Comparison of ENCODE assay signal across 8 cellular contexts in genomic region chr1:224502459-224503160, GRCh38.
DNase-seq lines count a peak whose midpoint lies in the region; ATAC-seq, FAIRE-seq and TF ChIP-seq lines count a peak whose summit lies in the region.

No MANE protein-coding gene starts in this region.

- in situ Hi-C loops in K562 (cut with MboI): no loop called here

- H3K27ac ChIP-seq in K562 (ENCODE audit: extremely low read depth, low read depth, low read length): peak overlapping the region; percentile 54; the same call in 2 of the 3 replicates

- H3K4me3 ChIP-seq in NB4 (ENCODE audit: low read depth, low read length): peak overlapping the region; percentile 38
- H3K4me3 ChIP-seq in K562: no peak overlapping the region

- H3K4me2 ChIP-seq in K562 (ENCODE audit: insufficient read depth, low read length): peak overlapping the region; percentile 79

- TF ChIP-seq RAD21 in K562 (CRISPR knock-in tag; conservative IDR thresholded peaks at IDR 0.05 in 1 of 2, IDR thresholded peaks at IDR 0.05 in 1 of 2): no peak

- no peaks in the 10 kb centered on the region for H3K9me1 ChIP-seq in K562 (ENCODE audit: control insufficient read depth, insufficient read depth, low read length)

- peaks cover 46 to 49% of the 10 kb centered on the region in 2 experiments for H3K4me1 ChIP-seq in K562 (replicated peaks in 1 of 2; ENCODE audit: control insufficient read depth in 2 of 2, insufficient read depth in 2 of 2, low read length in 2 of 2)

- H3K36me3 ChIP-seq in K562 (ENCODE audit: control insufficient read depth, insufficient read depth, low read length): no peaks in the 10 kb centered on the region

- H4K20me1 ChIP-seq in K562 (replicated peaks; ENCODE audit: control insufficient read depth, insufficient read depth, low read length): no peaks in the 10 kb centered on the region

- peak; percentile 45 for DNase-seq in COLO668 (lab: John Stamatoyannopoulos, UW; ENCODE audit: unreplicated experiment)
- DNase-seq in NB4 (ENCODE audit: low read depth): peak; percentile 63
- DNase-seq in K562 (ENCODE audit: extremely low read depth in 1 of 4, low spot score in 3 of 4): peak; percentile 39 to 59 (median 48)
- peak; percentile 12 for DNase-seq in medulla oblongata (ENCODE audit: extremely low spot score)
- DNase-seq in dedifferentiated amniotic fluid mesenchymal stem cell (ENCODE audit: extremely low spot score): no peak
- no peak for DNase-seq in NCI-H526 treated with DMSO at 0.1 percent for 48 hours (lab: John Stamatoyannopoulos, UW)
- no peak for DNase-seq in epidermal melanocyte (ENCODE audit: insufficient read length, low spot score)

- CTCF ChIA-PET in K562 (lab: Yijun Ruan, JAX; ENCODE audit: low intra/inter-chr PET ratio): no interaction called here

- BruUV-seq in K562 (replicated peaks; lab: Mats Ljungman, UMichigan): no TSS peak

- H3K27me3 ChIP-seq in K562 (ENCODE audit: control insufficient read depth in 2 of 2, insufficient read depth in 2 of 2, low read length in 2 of 2): no peaks in the 10 kb centered on the region

- TF ChIP-seq CTCF in NB4 (IDR thresholded peaks at IDR 0.05; ENCODE audit: low read depth, low read length) (no peak), K562 (IDR thresholded peaks at IDR 0.05 in 2 of 3, conservative IDR thresholded peaks at IDR 0.05 in 1 of 3; ENCODE audit: insufficient read depth in 2 of 3, low read depth in 1 of 3, low read length in 3 of 3) (no peak)

- no peak for FAIRE-seq in K562 (lab: Jason Lieb, UNC)

- WGBS in K562 (ENCODE audit: insufficient coverage, low coverage, missing lambda C conversion rate): 39% methylated on average over 10 of the region's 12 CpGs

- no peaks in the 10 kb centered on the region for H3K79me2 ChIP-seq in K562 (ENCODE audit: control insufficient read depth, insufficient read depth, low read length)

- H3K9me3 ChIP-seq in K562 (replicated peaks; ENCODE audit: control insufficient read depth, insufficient read depth, low read depth, low read length): no peaks in the 10 kb centered on the region

- TF ChIP-seq POLR2A in NB4 (IDR thresholded peaks at IDR 0.05; ENCODE audit: extremely low read depth, insufficient read length) (no peak), K562 (conservative IDR thresholded peaks at IDR 0.05) (no peak)

- peak overlapping the region in 1 of 2 experiments; percentile 28; a peak in 2 of 4 replicates for H3K9ac ChIP-seq in K562 (ENCODE audit: insufficient read depth in 1 of 2, low read depth in 2 of 2, low read length in 2 of 2)

- peak overlapping the region; percentile 81 for H2AFZ ChIP-seq in K562 (ENCODE audit: low read depth, low read length)

- POLR2A ChIA-PET in K562 (lab: Yijun Ruan, JAX): interaction anchor here (0.6 to 0.8 kb wide), 4 partner anchors 14 to 321 kb away, joined by 3 to 4 read pairs (median 4); no protein-coding TSS in a partner anchor

- ATAC-seq in K562: no peak; the same call in 2 of the 3 replicates
- no peak for ATAC-seq in HG02678 (IDR thresholded peaks at IDR 0.05; ENCODE audit: unreplicated experiment)

- no peak for TF ChIP-seq EP300 in K562 (IDR thresholded peaks at IDR 0.05; ENCODE audit: low read length)

- intact Hi-C loops in K562 (cut with micrococcal nuclease): loop anchor here (1.0 to 5.0 kb wide), 6 partner anchors 45 to 805 kb away; partner anchors contain the start of genes CNIH4 and NVL

TF ChIP-seq in K562, 482 proteins besides CTCF, POLR2A, EP300 and RAD21:
- peak; percentile 6 for TF ChIP-seq RBBP5 (IDR thresholded peaks at IDR 0.05; ENCODE audit: borderline replicate concordance, insufficient read depth, low read length, poor library complexity, severe bottlenecking)
- TF ChIP-seq BRD4 (IDR thresholded peaks at IDR 0.05): 0 out of 2 replicates have a peak, but pooled peaks have one; percentile 16
- TF ChIP-seq ZNF143 (CRISPR knock-in tag; IDR thresholded peaks at IDR 0.05): no peak

Comparison
In these comparisons a context has a peak if more than half of its experiments do, and no peak if none do; other contexts are left out.
1. DNase-seq: peak in COLO668 (single experiment), NB4 (single experiment), K562 (4 of 4) and medulla oblongata (single experiment); none in dedifferentiated amniotic fluid mesenchymal stem cell (single experiment), NCI-H526 treated with DMSO at 0.1 percent for 48 hours (single experiment) and epidermal melanocyte (single experiment).